In genomic region chr3:52221141-52221562, GRCh38 we compare ENCODE assay signal across 15 cellular contexts. TPM values are rescaled to one million over a fixed set of nuclear protein-coding genes. Genes with fewer than 3 reads are reported as not detected.
DNase-seq lines count a peak whose midpoint lies in the region; ATAC-seq lines count a peak whose summit lies in the region.
"Had no signal": no experiment of that assay in that cellular context is flagged by ENCODE, and none has a peak within 500 bp of the region (broad histone marks: within the 10 kb centered on the region; RNA-seq: fewer than 3 reads in every experiment).

No MANE protein-coding gene starts in this region.

- intact Hi-C loops in activated CD4-positive, alpha-beta T cell treated with anti-CD3 and anti-CD28 coated beads for 36 hours (cut with DNase I, micrococcal nuclease) = loop anchor here (5.0 to 10.0 kb wide), 3 partner anchors 224 to 226 kb away; partner anchors contain the start of genes SEMA3G (in 2 of the 2) and RPL29 (in 1 of the 2)
- intact Hi-C loops in CD4-positive, alpha-beta memory T cell (cut with micrococcal nuclease) = loop anchor here (5.0 kb wide), 1 partner anchor 226 kb away; the partner anchor contains the start of gene SEMA3G

- peak overlapping the region in 1 of 2 donors; percentile 59 for H3K4me3 ChIP-seq in CD4-positive, alpha-beta memory T cell (ENCODE audit: low read length in 2 of 2)
- no peak overlapping the region for H3K4me3 ChIP-seq in neuronal stem cell (ENCODE audit: low read length in 2 of 2)
- H3K4me3 ChIP-seq: neural progenitor cell, smooth muscle cell had no signal

- no peaks in the 10 kb centered on the region for H3K9me3 ChIP-seq in CD4-positive, alpha-beta memory T cell (ENCODE audit: control insufficient read depth in 1 of 2, low read length in 2 of 2)
- no peaks in the 10 kb centered on the region for H3K9me3 ChIP-seq in neuronal stem cell (replicated peaks in 1 of 2; ENCODE audit: control insufficient read depth in 2 of 2, insufficient read depth in 1 of 2, low read depth in 1 of 2, low read length in 2 of 2)
- H3K9me3 ChIP-seq: BE2C, heart left ventricle had no signal

- H3K4me1 Mint-ChIP-seq in activated CD4-positive, alpha-beta T cell treated with anti-CD3 and anti-CD28 coated beads for 36 hours = peaks cover 88% of the 10 kb centered on the region
- H3K4me1 Mint-ChIP-seq in CD4-positive, alpha-beta memory T cell = peaks cover 53 to 99% (median 84%) of the 10 kb centered on the region in 4 donors
- peaks cover 92% of the 10 kb centered on the region for H3K4me1 Mint-ChIP-seq in activated CD4-positive, alpha-beta memory T cell treated with anti-CD3 and anti-CD28 coated beads, Interleukin-2, amount 10 ng/mL, durations not matched to agents 7 days and 5 days

- peak overlapping the region; percentile 2 for H3K18ac ChIP-seq in neuronal stem cell (ENCODE audit: low read length)

- H3K4me1 ChIP-seq in CD4-positive, alpha-beta memory T cell (ENCODE audit: insufficient read depth, low read length) = peaks cover 98% of the 10 kb centered on the region
- peaks cover 11 to 14% of the 10 kb centered on the region in 2 donors for H3K4me1 ChIP-seq in neuronal stem cell (ENCODE audit: control insufficient read depth in 2 of 2, insufficient read depth in 1 of 2, low read depth in 1 of 2, low read length in 2 of 2)
- H3K4me1 ChIP-seq: BE2C had no signal

- H3K27me3 ChIP-seq in CD4-positive, alpha-beta memory T cell (ENCODE audit: insufficient read depth, low read length) = no peaks in the 10 kb centered on the region
- H3K27me3 ChIP-seq in neuronal stem cell (ENCODE audit: control insufficient read depth in 3 of 3, insufficient read depth in 3 of 3, low read depth in 1 of 3, low read length in 3 of 3) = no peaks in the 10 kb centered on the region
- H3K27me3 ChIP-seq: BE2C, heart left ventricle, neural progenitor cell had no signal

- WGBS in neuronal stem cell (ENCODE audit: extremely low coverage in 2 of 2, insufficient read length in 2 of 2, insufficient replicate concordance in 1 of 2), 2 donors = no CpG with 5 or more reads among the region's 27 CpGs

- H3K4ac ChIP-seq in neuronal stem cell (ENCODE audit: low read length) = no peak overlapping the region

- H2AK5ac ChIP-seq in neuronal stem cell (ENCODE audit: low read depth, low read length) = peak overlapping the region; percentile 96

- CTCF ChIA-PET in activated CD4-positive, alpha-beta T cell treated with anti-CD3 and anti-CD28 coated beads for 36 hours (lab: Charles Lee) = interaction anchor here (0.6 to 11.1 kb wide), 28 partner anchors 8 to 227 kb away, joined by 3 to 191 read pairs (median 5); partner anchors contain the start of genes DNAH1, GLYCTK, POC1A and PPM1M
- CTCF ChIA-PET in CD4-positive, alpha-beta memory T cell (lab: Charles Lee; ENCODE audit: partially characterized antibody) = interaction anchor here (0.6 to 12.2 kb wide), 28 partner anchors 9 to 226 kb away, joined by 3 to 247 read pairs (median 8); partner anchors contain the start of genes GLYCTK, POC1A, PPM1M and TWF2
- CTCF ChIA-PET in activated CD4-positive, alpha-beta memory T cell treated with anti-CD3 and anti-CD28 coated beads, Interleukin-2, amount 10 ng/mL, durations not matched to agents 7 days and 5 days (lab: Charles Lee) = interaction anchor here (0.6 to 7.3 kb wide), 37 partner anchors 11 to 551 kb away, joined by 3 to 138 read pairs (median 5); partner anchors contain the start of genes ABHD14B, POC1A, PPM1M and TWF2

- peak overlapping the region; percentile 90 for H4K91ac ChIP-seq in neuronal stem cell (ENCODE audit: low read depth, low read length, poor library complexity)

- no peak overlapping the region for H4K8ac ChIP-seq in neuronal stem cell (ENCODE audit: low read depth, low read length)

- POLR2A ChIA-PET in activated CD4-positive, alpha-beta T cell treated with anti-CD3 and anti-CD28 coated beads for 36 hours (lab: Charles Lee) = interaction anchor here (1.0 to 1.3 kb wide), 3 partner anchors 25 to 58 kb away, joined by 3 to 4 read pairs (median 4); no protein-coding TSS in a partner anchor
- POLR2A ChIA-PET in CD4-positive, alpha-beta memory T cell (lab: Charles Lee; ENCODE audit: partially characterized antibody) = interaction anchor here (0.6 to 13.6 kb wide), 19 partner anchors 10 to 165 kb away, joined by 3 to 156 read pairs (median 5); partner anchors contain the start of genes ALAS1, DUSP7, GLYCTK and POC1A
- POLR2A ChIA-PET in activated CD4-positive, alpha-beta memory T cell treated with anti-CD3 and anti-CD28 coated beads, Interleukin-2, amount 10 ng/mL, durations not matched to agents 7 days and 5 days (lab: Charles Lee) = interaction anchor here (0.9 to 11.1 kb wide), 16 partner anchors 10 to 247 kb away, joined by 3 to 121 read pairs (median 4); partner anchors contain the start of genes ABHD14B, GLYCTK, POC1A and PPM1M

- no peaks in the 10 kb centered on the region for H3K27me3 Mint-ChIP-seq in activated CD4-positive, alpha-beta T cell treated with anti-CD3 and anti-CD28 coated beads for 36 hours
- no peaks in the 10 kb centered on the region for H3K27me3 Mint-ChIP-seq in CD4-positive, alpha-beta memory T cell
- H3K27me3 Mint-ChIP-seq in activated CD4-positive, alpha-beta memory T cell treated with anti-CD3 and anti-CD28 coated beads, Interleukin-2, amount 10 ng/mL, durations not matched to agents 7 days and 5 days = no peaks in the 10 kb centered on the region

- H3K14ac ChIP-seq in neuronal stem cell (ENCODE audit: low read length) = peak overlapping the region; percentile 56

- H3K36me3 Mint-ChIP-seq in activated CD4-positive, alpha-beta T cell treated with anti-CD3 and anti-CD28 coated beads for 36 hours (ENCODE audit: low read depth) = peaks cover 7% of the 10 kb centered on the region
- peaks cover 0 to 10% of the 10 kb centered on the region in 2 donors for H3K36me3 Mint-ChIP-seq in CD4-positive, alpha-beta memory T cell
- peaks cover 5% of the 10 kb centered on the region for H3K36me3 Mint-ChIP-seq in activated CD4-positive, alpha-beta memory T cell treated with anti-CD3 and anti-CD28 coated beads, Interleukin-2, amount 10 ng/mL, durations not matched to agents 7 days and 5 days (ENCODE audit: low read depth)

- peak overlapping the region; percentile 8 for H2BK5ac ChIP-seq in neuronal stem cell (ENCODE audit: low read length)

- peaks cover 2% of the 10 kb centered on the region for H3K79me1 ChIP-seq in neuronal stem cell (ENCODE audit: low read depth, low read length)

- H3K23ac ChIP-seq in neuronal stem cell (ENCODE audit: low read depth, low read length, poor library complexity) = peak overlapping the region; percentile 68

- H3K4me3 Mint-ChIP-seq in activated CD4-positive, alpha-beta T cell treated with anti-CD3 and anti-CD28 coated beads for 36 hours = peak overlapping the region; percentile 64
- H3K4me3 Mint-ChIP-seq in CD4-positive, alpha-beta memory T cell = peak overlapping the region in 5 of 8 donors; percentile 82 to 85 (median 83)
- H3K4me3 Mint-ChIP-seq in activated CD4-positive, alpha-beta memory T cell treated with anti-CD3 and anti-CD28 coated beads, Interleukin-2, amount 10 ng/mL, durations not matched to agents 7 days and 5 days = peak overlapping the region; percentile 77
- H3K4me3 Mint-ChIP-seq: neural progenitor cell had no signal

- H2BK12ac ChIP-seq in neuronal stem cell (ENCODE audit: low read length) = peak overlapping the region; percentile 82

- H3K27ac Mint-ChIP-seq in activated CD4-positive, alpha-beta T cell treated with anti-CD3 and anti-CD28 coated beads for 36 hours = peak overlapping the region; percentile 77
- H3K27ac Mint-ChIP-seq in CD4-positive, alpha-beta memory T cell = peak overlapping the region in 4 of 7 donors; percentile 57 to 89 (median 84)
- H3K27ac Mint-ChIP-seq in activated CD4-positive, alpha-beta memory T cell treated with anti-CD3 and anti-CD28 coated beads, Interleukin-2, amount 10 ng/mL, durations not matched to agents 7 days and 5 days = peak overlapping the region; percentile 83

- H2BK120ac ChIP-seq in neuronal stem cell (ENCODE audit: low read depth, low read length) = no peak overlapping the region

- peak overlapping the region; percentile 44 for H3K27ac ChIP-seq in CD4-positive, alpha-beta memory T cell (ENCODE audit: low read depth, low read length)
- H3K27ac ChIP-seq in neuronal stem cell (replicated peaks; ENCODE audit: low read length) = no peak overlapping the region
- H3K27ac ChIP-seq: neural progenitor cell had no signal

- peak; percentile 6 for DNase-seq in activated CD4-positive, alpha-beta T cell treated with anti-CD3 and anti-CD28 coated beads for 36 hours
- DNase-seq in activated CD4-positive, alpha-beta T cell treated with anti-CD3 and anti-CD28 coated beads, Interleukin-2, amount 50 U/mL, for 4 hours = no peak
- DNase-seq in CD4-positive, alpha-beta memory T cell = no peak
- DNase-seq in activated CD4-positive, alpha-beta memory T cell treated with anti-CD3 and anti-CD28 coated beads, Interleukin-2, amount 10 ng/mL, durations not matched to agents 7 days and 5 days = no peak
- DNase-seq in neuronal stem cell (ENCODE audit: low spot score) = no peak
- DNase-seq in glomerular visceral epithelial cell (ENCODE audit: extremely low spot score) = no peak

- H2AFZ ChIP-seq in neuronal stem cell (ENCODE audit: low read length) = peak overlapping the region; percentile 66

- ATAC-seq in activated CD4-positive, alpha-beta T cell treated with anti-CD3 and anti-CD28 coated beads for 36 hours = no peak
- ATAC-seq in GM19452 (IDR thresholded peaks at IDR 0.05; ENCODE audit: unreplicated experiment) (no peak), HG02840 (IDR thresholded peaks at IDR 0.05; ENCODE audit: low FRiP score, unreplicated experiment) (no peak)

- no peak overlapping the region for H3K9ac ChIP-seq in neuronal stem cell (ENCODE audit: low read depth, low read length, poor library complexity)
- H3K9ac ChIP-seq: neural progenitor cell had no signal

- H3K4me2 ChIP-seq in neuronal stem cell (ENCODE audit: insufficient read depth, low read length, poor library complexity, severe bottlenecking) = no peak overlapping the region
- H3K4me2 ChIP-seq: neural progenitor cell, smooth muscle cell had no signal

- H3K9me3 Mint-ChIP-seq in activated CD4-positive, alpha-beta T cell treated with anti-CD3 and anti-CD28 coated beads for 36 hours (ENCODE audit: low read depth) = no peaks in the 10 kb centered on the region
- H3K9me3 Mint-ChIP-seq in CD4-positive, alpha-beta memory T cell = no peaks in the 10 kb centered on the region
- no peaks in the 10 kb centered on the region for H3K9me3 Mint-ChIP-seq in activated CD4-positive, alpha-beta memory T cell treated with anti-CD3 and anti-CD28 coated beads, Interleukin-2, amount 10 ng/mL, durations not matched to agents 7 days and 5 days
- H3K9me3 Mint-ChIP-seq: neural progenitor cell had no signal

- no peaks in the 10 kb centered on the region for H3K36me3 ChIP-seq in CD4-positive, alpha-beta memory T cell (ENCODE audit: insufficient read depth, low read length)
- peaks cover 0 to 4% of the 10 kb centered on the region in 2 donors for H3K36me3 ChIP-seq in neuronal stem cell (replicated peaks in 1 of 2; ENCODE audit: control insufficient read depth in 2 of 2, insufficient read depth in 2 of 2, low read length in 2 of 2)
- H3K36me3 ChIP-seq: BE2C, heart left ventricle, neural progenitor cell had no signal

- H2BK15ac ChIP-seq in neuronal stem cell (ENCODE audit: low read length) = peak overlapping the region; percentile 13

RNA-seq across cellular contexts. Expression of gene TLR9, which starts 4.3 kb away (rescaled TPM):
- under 1 TPM; 0.59 to 0.74 TPM for total RNA-seq in activated CD4-positive, alpha-beta T cell treated with anti-CD3 and anti-CD28 coated beads for 36 hours
- 1 to 10 TPM; 2.3 to 3.0 TPM for total RNA-seq in CD4-positive, alpha-beta memory T cell
- polyA plus RNA-seq in CD4-positive, alpha-beta memory T cell = not detected
- under 1 TPM; 0.55 to 0.83 TPM for total RNA-seq in activated CD4-positive, alpha-beta memory T cell treated with anti-CD3 and anti-CD28 coated beads, Interleukin-2, amount 10 ng/mL, durations not matched to agents 7 days and 5 days
- 0.04 TPM for polyA plus RNA-seq in neuronal stem cell (2013, experiment 1 of 2)
- polyA plus RNA-seq in neuronal stem cell (2013, experiment 2 of 2) = 0.10 TPM
- total RNA-seq: A172, left lobe of liver, M059J had no signal
- polyA plus RNA-seq: smooth muscle cell had no signal

RNA-seq across cellular contexts. Expression of gene TWF2, which starts 17.8 kb away (rescaled TPM):
- total RNA-seq in activated CD4-positive, alpha-beta T cell treated with anti-CD3 and anti-CD28 coated beads for 36 hours = 10 to 100 TPM; 85.0 to 93.5 TPM
- total RNA-seq in CD4-positive, alpha-beta memory T cell = 10 to 100 TPM; 69.3 to 76.1 TPM
- 100 to 1,000 TPM; 122 to 124 TPM for polyA plus RNA-seq in CD4-positive, alpha-beta memory T cell
- 100 to 1,000 TPM; 118 to 119 TPM for total RNA-seq in activated CD4-positive, alpha-beta memory T cell treated with anti-CD3 and anti-CD28 coated beads, Interleukin-2, amount 10 ng/mL, durations not matched to agents 7 days and 5 days
- polyA plus RNA-seq in neuronal stem cell (2013, experiment 1 of 2) = 21.7 TPM
- 20.9 TPM for polyA plus RNA-seq in neuronal stem cell (2013, experiment 2 of 2)

RNA-seq across cellular contexts. Expression of gene ALAS1, which starts 23.2 kb away (rescaled TPM):
- 10 to 100 TPM; 52.8 to 68.7 TPM for total RNA-seq in activated CD4-positive, alpha-beta T cell treated with anti-CD3 and anti-CD28 coated beads for 36 hours
- 10 to 100 TPM; 30.0 to 34.6 TPM for total RNA-seq in CD4-positive, alpha-beta memory T cell
- polyA plus RNA-seq in CD4-positive, alpha-beta memory T cell = 10 to 100 TPM; 30.5 to 35.4 TPM
- total RNA-seq in activated CD4-positive, alpha-beta memory T cell treated with anti-CD3 and anti-CD28 coated beads, Interleukin-2, amount 10 ng/mL, durations not matched to agents 7 days and 5 days = 10 to 100 TPM; 62.1 to 62.6 TPM
- polyA plus RNA-seq in neuronal stem cell (2013, experiment 1 of 2) = 37.3 TPM
- polyA plus RNA-seq in neuronal stem cell (2013, experiment 2 of 2) = 36.5 TPM

RNA-seq across cellular contexts. Expression of gene PPM1M, which starts 24.4 kb away (rescaled TPM):
- 10 to 100 TPM; 52.9 to 59.2 TPM for total RNA-seq in activated CD4-positive, alpha-beta T cell treated with anti-CD3 and anti-CD28 coated beads for 36 hours
- total RNA-seq in CD4-positive, alpha-beta memory T cell = 10 to 100 TPM; 70.2 to 81.1 TPM
- polyA plus RNA-seq in CD4-positive, alpha-beta memory T cell = 10 to 100 TPM; 52.0 to 85.3 TPM
- total RNA-seq in activated CD4-positive, alpha-beta memory T cell treated with anti-CD3 and anti-CD28 coated beads, Interleukin-2, amount 10 ng/mL, durations not matched to agents 7 days and 5 days = 100 to 1,000 TPM; 123 to 124 TPM
- polyA plus RNA-seq in neuronal stem cell (2013, experiment 1 of 2) = 3.5 TPM
- polyA plus RNA-seq in neuronal stem cell (2013, experiment 2 of 2) = 3.7 TPM

RNA-seq across cellular contexts. Expression of gene WDR82, which starts 57.3 kb away (rescaled TPM):
- total RNA-seq in activated CD4-positive, alpha-beta T cell treated with anti-CD3 and anti-CD28 coated beads for 36 hours = 100 to 1,000 TPM in 1 of 2 experiments, 10 to 100 TPM in 1; 95.2 to 113 TPM
- 100 to 1,000 TPM; 149 to 150 TPM for total RNA-seq in CD4-positive, alpha-beta memory T cell
- 100 to 1,000 TPM in 1 of 2 donors, 10 to 100 TPM in 1; 62.3 to 143 TPM for polyA plus RNA-seq in CD4-positive, alpha-beta memory T cell
- 100 to 1,000 TPM; 131 TPM for total RNA-seq in activated CD4-positive, alpha-beta memory T cell treated with anti-CD3 and anti-CD28 coated beads, Interleukin-2, amount 10 ng/mL, durations not matched to agents 7 days and 5 days
- polyA plus RNA-seq in neuronal stem cell (2013, experiment 1 of 2) = 37.2 TPM
- polyA plus RNA-seq in neuronal stem cell (2013, experiment 2 of 2) = 38.6 TPM
